25 cellular contexts compared by ENCODE assay signal in genomic region chr9:89718176-89718575, GRCh38.
"Had no signal": no experiment of that assay in that cellular context is flagged by ENCODE, and none has a peak within 500 bp of the region (broad histone marks: within the 10 kb centered on the region; RNA-seq: fewer than 3 reads in every experiment).

No MANE protein-coding gene starts in this region.

- DNase-seq: activated CD4-positive, alpha-beta memory T cell treated with anti-CD3 and anti-CD28 coated beads for 36 hours; activated CD4-positive, alpha-beta T cell treated with anti-CD3 and anti-CD28 coated beads for 36 hours; activated CD4-positive, alpha-beta T cell treated with anti-CD3 and anti-CD28 coated beads, Interleukin-2, amount 10 ng/mL, durations not matched to agents 24 days and 14 days; activated CD4-positive, CD25-positive, alpha-beta regulatory T cell; activated CD4-positive, CD25-positive, alpha-beta regulatory T cell treated with anti-CD3 and anti-CD28 coated beads, Interleukin-2, amount 50 U/mL, for 72 hours; activated CD8-positive, alpha-beta memory T cell treated with anti-CD3 and anti-CD28 coated beads, Interleukin-2, amount 10 ng/mL, durations not matched to agents 7 days and 5 days; activated CD8-positive, alpha-beta memory T cell treated with anti-CD3 and anti-CD28 coated beads, Interleukin-2, amount 50 U/mL, for 4 hours; activated CD8-positive, alpha-beta T cell treated with anti-CD3 and anti-CD28 coated beads, Interleukin-2, amount 10 ng/mL, durations not matched to agents 7 days and 5 days; activated gamma-delta T cell; activated naive CD4-positive, alpha-beta T cell; activated naive CD4-positive, alpha-beta T cell treated with anti-CD3 and anti-CD28 coated beads, Interleukin-2, amount 10 ng/mL, durations not matched to agents 7 days and 5 days; activated naive CD8-positive, alpha-beta T cell treated with anti-CD3 and anti-CD28 coated beads, Interleukin-2, amount 10 ng/mL, durations not matched to agents 7 days and 5 days; activated T-cell treated with anti-CD3 and anti-CD28 coated beads, Interleukin-2, amount 50 U/mL, for 1 hour; activated T-cell treated with anti-CD3 and anti-CD28 coated beads, Interleukin-2, amount 50 U/mL, for 72 hours; cortex of kidney; effector CD8-positive, alpha-beta T cell; esophagus squamous epithelium; foreskin melanocyte; T-helper 1 cell; T-helper 17 cell had no signal

- H3K9me3 ChIP-seq: gastroesophageal sphincter had no signal

- H3K36me3 Mint-ChIP-seq: activated CD4-positive, alpha-beta memory T cell treated with anti-CD3 and anti-CD28 coated beads for 36 hours; activated naive CD4-positive, alpha-beta T cell treated with anti-CD3 and anti-CD28 coated beads, Interleukin-2, amount 10 ng/mL, durations not matched to agents 7 days and 5 days; brain had no signal

- H3K4me1 ChIP-seq: ascending aorta had no signal

- H3K27ac Mint-ChIP-seq: activated CD4-positive, alpha-beta memory T cell treated with anti-CD3 and anti-CD28 coated beads for 36 hours; activated CD4-positive, alpha-beta T cell treated with anti-CD3 and anti-CD28 coated beads for 36 hours; activated CD4-positive, alpha-beta T cell treated with anti-CD3 and anti-CD28 coated beads, Interleukin-2, amount 10 ng/mL, durations not matched to agents 24 days and 14 days; activated CD8-positive, alpha-beta memory T cell treated with anti-CD3 and anti-CD28 coated beads, Interleukin-2, amount 10 ng/mL, durations not matched to agents 7 days and 5 days; activated CD8-positive, alpha-beta T cell treated with anti-CD3 and anti-CD28 coated beads, Interleukin-2, amount 10 ng/mL, durations not matched to agents 7 days and 5 days; activated naive CD4-positive, alpha-beta T cell treated with anti-CD3 and anti-CD28 coated beads, Interleukin-2, amount 10 ng/mL, durations not matched to agents 7 days and 5 days; activated naive CD4-positive, alpha-beta T cell treated with anti-CD3 and anti-CD28 coated beads, Interleukin-2, amount 50 U/mL, for 72 hours; activated naive CD8-positive, alpha-beta T cell treated with anti-CD3 and anti-CD28 coated beads, Interleukin-2, amount 10 ng/mL, durations not matched to agents 7 days and 5 days; activated T-cell treated with anti-CD3 and anti-CD28 coated beads, Interleukin-2, amount 50 U/mL, for 72 hours; T-helper 17 cell had no signal

- H3K4me3 ChIP-seq: ascending aorta, esophagus squamous epithelium, gastroesophageal sphincter had no signal

- H3K27ac ChIP-seq: ascending aorta, epithelial cell of prostate, esophagus squamous epithelium, gastroesophageal sphincter had no signal

- H3K36me3 ChIP-seq: ascending aorta, esophagus squamous epithelium, gastroesophageal sphincter had no signal

- ATAC-seq: activated CD4-positive, alpha-beta T cell treated with anti-CD3 and anti-CD28 coated beads for 36 hours; activated CD8-positive, alpha-beta memory T cell treated with anti-CD3 and anti-CD28 coated beads, Interleukin-2, amount 10 ng/mL, durations not matched to agents 7 days and 5 days; activated CD8-positive, alpha-beta T cell treated with anti-CD3 and anti-CD28 coated beads, Interleukin-2, amount 10 ng/mL, durations not matched to agents 7 days and 5 days; activated T-cell treated with anti-CD3 and anti-CD28 coated beads, Interleukin-2, amount 50 U/mL, for 72 hours; T-helper 17 cell had no signal

- H3K27me3 Mint-ChIP-seq: activated CD4-positive, alpha-beta memory T cell treated with anti-CD3 and anti-CD28 coated beads for 36 hours; activated CD4-positive, alpha-beta T cell treated with anti-CD3 and anti-CD28 coated beads for 36 hours; activated CD4-positive, alpha-beta T cell treated with anti-CD3 and anti-CD28 coated beads, Interleukin-2, amount 10 ng/mL, durations not matched to agents 24 days and 14 days; activated naive CD8-positive, alpha-beta T cell treated with anti-CD3 and anti-CD28 coated beads, Interleukin-2, amount 10 ng/mL, durations not matched to agents 7 days and 5 days; T-helper 17 cell had no signal

- H3K4me3 Mint-ChIP-seq: activated CD4-positive, alpha-beta memory T cell treated with anti-CD3 and anti-CD28 coated beads for 36 hours; activated CD4-positive, alpha-beta T cell treated with anti-CD3 and anti-CD28 coated beads for 36 hours; activated CD4-positive, alpha-beta T cell treated with anti-CD3 and anti-CD28 coated beads, Interleukin-2, amount 10 ng/mL, durations not matched to agents 24 days and 14 days; activated CD8-positive, alpha-beta memory T cell treated with anti-CD3 and anti-CD28 coated beads, Interleukin-2, amount 10 ng/mL, durations not matched to agents 7 days and 5 days; activated CD8-positive, alpha-beta T cell treated with anti-CD3 and anti-CD28 coated beads, Interleukin-2, amount 10 ng/mL, durations not matched to agents 7 days and 5 days; activated naive CD4-positive, alpha-beta T cell treated with anti-CD3 and anti-CD28 coated beads, Interleukin-2, amount 10 ng/mL, durations not matched to agents 7 days and 5 days; activated naive CD8-positive, alpha-beta T cell treated with anti-CD3 and anti-CD28 coated beads, Interleukin-2, amount 10 ng/mL, durations not matched to agents 7 days and 5 days; activated T-cell treated with anti-CD3 and anti-CD28 coated beads, Interleukin-2, amount 50 U/mL, for 72 hours; brain; T-helper 17 cell had no signal

- H3K27me3 ChIP-seq: ascending aorta, esophagus squamous epithelium, gastroesophageal sphincter had no signal
